14 cellular contexts compared by ENCODE assay signal in genomic region chr6:109091314-109092009, GRCh38. TPM values are rescaled to one million over a fixed set of nuclear protein-coding genes. Genes with fewer than 3 reads are reported as not detected.
A peak's percentile ranks its signal among the peaks of the same experiment; 100 is the strongest.
DNase-seq lines count a peak whose midpoint lies in the region; ATAC-seq, FAIRE-seq and TF ChIP-seq lines count a peak whose summit lies in the region.
"Had no signal": no experiment of that assay in that cellular context is flagged by ENCODE, and none has a peak within 500 bp of the region (broad histone marks: within the 10 kb centered on the region; RNA-seq: fewer than 3 reads in every experiment).

No MANE protein-coding gene starts in this region.

- no peak for TF ChIP-seq POLR2A in uterus (IDR thresholded peaks at IDR 0.05)

- H3K9me3 ChIP-seq in right atrium auricular region (no peaks in the 10 kb centered on the region), astrocyte (ENCODE audit: insufficient read depth, low read depth, low read length) (no peaks in the 10 kb centered on the region), mucosa of rectum (ENCODE audit: control insufficient read depth in 2 of 2, low read length in 2 of 2) (no peaks in the 10 kb centered on the region), uterus (no peaks in the 10 kb centered on the region)
- H3K9me3 ChIP-seq: tibial nerve had no signal

- H3K4me1 Mint-ChIP-seq in astrocyte (ENCODE audit: low read depth, unreplicated experiment) (peaks cover 8% of the 10 kb centered on the region), Calu3 (ENCODE audit: low read depth, unreplicated experiment) (peaks cover 13% of the 10 kb centered on the region)

- H3K9me3 Mint-ChIP-seq in astrocyte (ENCODE audit: unreplicated experiment) (no peaks in the 10 kb centered on the region), Calu3 (ENCODE audit: low read depth, unreplicated experiment) (no peaks in the 10 kb centered on the region)

- peak overlapping the region; percentile 98 for H3K27ac ChIP-seq in right atrium auricular region
- no peak overlapping the region for H3K27ac ChIP-seq in astrocyte (ENCODE audit: low read depth, low read length)
- H3K27ac ChIP-seq in mucosa of rectum (ENCODE audit: low read depth in 2 of 2, low read length in 2 of 2), result no peak overlapping the region
- H3K27ac ChIP-seq in uterus, result no peak overlapping the region
- H3K27ac ChIP-seq: tibial nerve had no signal

- H3K4me3 Mint-ChIP-seq in astrocyte (ENCODE audit: unreplicated experiment) (peak overlapping the region; percentile 90), Calu3 (ENCODE audit: low read depth, unreplicated experiment) (no peak overlapping the region)

- H3K27me3 Mint-ChIP-seq in astrocyte (ENCODE audit: low read depth, unreplicated experiment), result no peaks in the 10 kb centered on the region
- H3K27me3 Mint-ChIP-seq in Calu3 (ENCODE audit: unreplicated experiment), result no peaks in the 10 kb centered on the region

- H3K27ac Mint-ChIP-seq in astrocyte (ENCODE audit: unreplicated experiment) (no peak overlapping the region), Calu3 (ENCODE audit: unreplicated experiment) (no peak overlapping the region)

- H3K27me3 ChIP-seq in right atrium auricular region, result no peaks in the 10 kb centered on the region
- H3K27me3 ChIP-seq in astrocyte (ENCODE audit: insufficient read depth, low read length), result no peaks in the 10 kb centered on the region
- H3K27me3 ChIP-seq in mucosa of rectum (ENCODE audit: control insufficient read depth in 2 of 2, insufficient read depth in 2 of 2, low read length in 2 of 2), result no peaks in the 10 kb centered on the region
- no peaks in the 10 kb centered on the region for H3K27me3 ChIP-seq in uterus
- H3K27me3 ChIP-seq: tibial nerve had no signal

- H3K4me2 ChIP-seq in astrocyte (ENCODE audit: low read length), result peak overlapping the region; percentile 83

- H3K9ac ChIP-seq in astrocyte (ENCODE audit: low read length), result no peak overlapping the region
- no peak overlapping the region for H3K9ac ChIP-seq in mucosa of rectum (ENCODE audit: low read depth in 1 of 2, low read length in 2 of 2)

- BruUV-seq in Calu3 (replicated peaks; lab: Mats Ljungman, UMichigan), result no TSS peak

- H3K36me3 Mint-ChIP-seq in astrocyte (ENCODE audit: low read depth, unreplicated experiment) (peaks cover 1% of the 10 kb centered on the region), Calu3 (ENCODE audit: insufficient read depth, unreplicated experiment) (peaks cover 26% of the 10 kb centered on the region)

- peaks cover 0 to 42% of the 10 kb centered on the region in 2 donors for H3K4me1 ChIP-seq in right atrium auricular region
- H3K4me1 ChIP-seq in astrocyte (ENCODE audit: insufficient read depth, low read length), result peaks cover 2% of the 10 kb centered on the region
- H3K4me1 ChIP-seq in mucosa of rectum (ENCODE audit: control insufficient read depth in 2 of 2, insufficient read depth in 2 of 2, low read length in 2 of 2), result peaks cover 20 to 21% of the 10 kb centered on the region in 2 donors
- H3K4me1 ChIP-seq in uterus, result peaks cover 0 to 12% of the 10 kb centered on the region in 2 donors

- H3K36me3 ChIP-seq in right atrium auricular region (no peaks in the 10 kb centered on the region), astrocyte (ENCODE audit: insufficient read depth, low read length) (no peaks in the 10 kb centered on the region), mucosa of rectum (ENCODE audit: control insufficient read depth in 2 of 2, insufficient read depth in 2 of 2, low read length in 2 of 2) (no peaks in the 10 kb centered on the region), uterus (no peaks in the 10 kb centered on the region)
- H3K36me3 ChIP-seq: tibial nerve had no signal

- peaks cover 50% of the 10 kb centered on the region for H3K79me2 ChIP-seq in astrocyte (ENCODE audit: insufficient read depth, low read length)

- CTCF ChIA-PET in Calu3 (lab: Charles Lee), result no interaction called here

- no peak overlapping the region for H2AFZ ChIP-seq in astrocyte (ENCODE audit: low read depth, low read length)

- intact Hi-C loops in left ventricle myocardium superior (cut with micrococcal nuclease), result no loop called here
- intact Hi-C loops in uterus (cut with DNase I; ENCODE audit: low total_unique reads), result loop anchor here (10.0 kb wide), 1 partner anchor 247 kb away; the partner anchor contains the start of gene ARMC2
- intact Hi-C loops in Calu3 (cut with micrococcal nuclease; ENCODE audit: unreplicated experiment), result loop anchor here (10.0 kb wide), 1 partner anchor 293 kb away; the partner anchor contains the start of gene CD164

- TF ChIP-seq CTCF in right atrium auricular region (IDR thresholded peaks at IDR 0.05) (no peak), astrocyte (IDR thresholded peaks at IDR 0.05; ENCODE audit: insufficient read depth, low read depth, low read length) (no peak), uterus (IDR thresholded peaks at IDR 0.05) (no peak), Calu3 (IDR thresholded peaks at IDR 0.05; ENCODE audit: unreplicated experiment) (no peak)

- DNase-seq in right atrium auricular region (ENCODE audit: low spot score), result no peak
- no peak for DNase-seq in left ventricle myocardium superior
- no peak for DNase-seq in astrocyte (ENCODE audit: low read depth)
- DNase-seq in uterus, result no peak
- DNase-seq in amygdala (lab: John Stamatoyannopoulos, UW), result no peak
- no peak for DNase-seq in Calu3
- DNase-seq: COR-L47; NCI-H187 treated with DMSO at 0.1 percent for 48 hours; SIG-M5; stimulated activated CD4-positive, alpha-beta T cell treated with anti-CD3 and anti-CD28 coated beads, Interleukin-2, amount 100 ng/mL, for 24 hours had no signal

- ATAC-seq in left ventricle myocardium superior (no peak), GM21367 (IDR thresholded peaks at IDR 0.05; ENCODE audit: unreplicated experiment) (no peak)

- H3K4me3 ChIP-seq in right atrium auricular region (peak overlapping the region; percentile 66 to 68), astrocyte (ENCODE audit: insufficient read depth, low read depth, low read length) (no peak overlapping the region), mucosa of rectum (ENCODE audit: low read length in 2 of 2) (peak overlapping the region; percentile 85 to 89), uterus (peak overlapping the region; percentile 79 to 88)

- FAIRE-seq in astrocyte (lab: Jason Lieb, UNC), result no peak
- FAIRE-seq: GM18507 had no signal

- H4K20me1 ChIP-seq in astrocyte (ENCODE audit: insufficient read depth, low read length), result peaks cover 29% of the 10 kb centered on the region

RNA-seq across cellular contexts. Expression of gene SESN1, which starts 3.2 kb away (rescaled TPM):
- total RNA-seq in right atrium auricular region, result 10 to 100 TPM; 35.1 to 55.7 TPM
- 70.0 TPM for total RNA-seq in left ventricle myocardium superior
- 24.0 and 27.3 TPM in 2 replicates for total RNA-seq in astrocyte
- 100 to 1,000 TPM in 1 of 4 donors, 10 to 100 TPM in 3; 32.3 to 104 (median 70.7) TPM for total RNA-seq in uterus
- total RNA-seq in Calu3 (2022), result 3.9 and 5.9 TPM in 2 replicates

RNA-seq across cellular contexts. Expression of gene CEP57L1, which starts 3.8 kb away (rescaled TPM):
- total RNA-seq in right atrium auricular region (10 to 100 TPM in 1 of 2 donors, 1 to 10 TPM in 1; 6.9 to 15.6 TPM), left ventricle myocardium superior (7.3 TPM), astrocyte (17.5 and 18.6 TPM in 2 replicates), uterus (10 to 100 TPM in 2 of 4 donors, 1 to 10 TPM in 2; 5.6 to 52.7 (median 17.5) TPM), Calu3 (2022) (10.1 and 13.2 TPM in 2 replicates)

Comparison
In these comparisons a context has a peak if more than half of its experiments do, and no peak if none do; other contexts are left out.
1. H3K27ac ChIP-seq: peak in right atrium auricular region (2 of 2); none in astrocyte (single experiment), mucosa of rectum (0 of 2) and uterus (0 of 2).